1 cellular context compared by ENCODE assay signal in the genomic region with DNA sequence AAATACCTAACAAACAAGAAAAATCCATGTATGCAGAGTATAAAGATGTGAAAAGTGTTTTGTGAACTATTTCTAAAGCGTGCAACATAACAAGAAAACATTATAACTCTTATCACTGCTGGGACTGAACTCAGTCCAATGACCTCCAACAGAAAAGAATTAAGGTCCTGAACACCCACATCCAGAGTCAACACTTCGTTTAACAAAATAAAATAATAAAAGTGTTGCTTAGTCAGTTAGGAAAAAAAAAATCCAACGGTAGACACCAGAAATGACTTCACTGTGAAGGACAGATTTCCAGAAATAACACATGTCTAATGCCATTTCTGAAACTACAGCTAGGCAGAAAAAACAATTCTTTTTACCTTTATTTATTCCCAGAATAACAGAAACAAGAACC.
TF ChIP-seq lines count a peak whose summit lies in the region.

No MANE protein-coding gene starts in this region.

TF ChIP-seq in endothelial cell of umbilical vein, 7 proteins besides CTCF, POLR2A, EP300 and RAD21:
- TF ChIP-seq JUN (IDR thresholded peaks at IDR 0.05; ENCODE audit: borderline replicate concordance, insufficient read depth, insufficient read length, low read depth) (no peak), MYC (IDR thresholded peaks at IDR 0.05; ENCODE audit: low read depth, low read length) (no peak)
TF ChIP-seq in endothelial cell of umbilical vein: peak in this region for 0.
